ENCODE assay signal across 26 cellular contexts in the genomic region with DNA sequence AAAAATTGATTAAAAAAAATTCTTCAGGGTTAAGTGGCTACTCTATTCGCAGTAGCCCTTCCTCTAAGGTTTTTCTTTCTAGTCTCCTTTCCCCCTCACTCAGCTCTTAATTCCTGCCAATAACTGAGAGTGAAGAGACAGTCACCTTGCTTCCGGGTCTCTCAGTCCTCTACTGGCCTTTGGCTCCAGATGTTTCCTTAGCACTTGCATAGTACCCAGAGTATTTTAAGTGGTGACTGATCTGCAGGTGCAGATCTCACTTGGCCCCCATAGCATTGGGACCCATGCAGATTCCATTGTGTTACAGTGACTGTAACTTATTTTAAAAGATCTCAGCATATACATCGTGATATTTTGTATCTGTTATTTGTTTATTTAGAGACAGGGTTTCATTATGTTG.
"Had no signal": no experiment of that assay in that cellular context is flagged by ENCODE, and none has a peak within 500 bp of the region (broad histone marks: within the 10 kb centered on the region; RNA-seq: fewer than 3 reads in every experiment).

No MANE protein-coding gene starts in this region.

- FAIRE-seq: TTC549 had no signal

- H3K36me3 Mint-ChIP-seq: activated naive CD4-positive, alpha-beta T cell treated with anti-CD3 and anti-CD28 coated beads, Interleukin-2, amount 50 U/mL, for 24 hours; activated naive CD8-positive, alpha-beta T cell treated with anti-CD3 and anti-CD28 coated beads, Interleukin-2, amount 10 ng/mL, durations not matched to agents 7 days and 5 days had no signal

- H3K36me3 ChIP-seq: ascending aorta, cardiac muscle cell, SJSA1 had no signal

- H3K4me3 ChIP-seq: ascending aorta, cardiac muscle cell, SJSA1 had no signal

- H3K9me3 ChIP-seq: ascending aorta, SJSA1, SK-N-SH had no signal

- DNase-seq: activated CD4-positive, alpha-beta T cell treated with anti-CD3 and anti-CD28 coated beads, Interleukin-2, amount 10 ng/mL, durations not matched to agents 24 days and 14 days; activated CD4-positive, alpha-beta T cell treated with anti-CD3 and anti-CD28 coated beads, Interleukin-2, amount 50 U/mL, for 4 hours; activated CD8-positive, alpha-beta T cell treated with anti-CD3 and anti-CD28 coated beads for 36 hours; activated gamma-delta T cell; activated naive CD4-positive, alpha-beta T cell treated with Interleukin-2 at 50 U/mL for 16 hours; activated naive CD8-positive, alpha-beta T cell treated with anti-CD3 and anti-CD28 coated beads, Interleukin-2, amount 10 ng/mL, durations not matched to agents 7 days and 5 days; activated T-cell treated with anti-CD3 and anti-CD28 coated beads, Interleukin-2, amount 50 U/mL, for 24 hours; amygdala; NCI-H1105; NCI-H1417 treated with DMSO at 0.1 percent for 48 hours; NCI-H187 treated with DMSO at 0.1 percent for 48 hours; NCI-H345; NCI-H526; NCI-H748 treated with DMSO at 0.1 percent for 48 hours; SHP77 treated with DMSO at 0.1 percent for 48 hours; SK-N-SH had no signal

- H3K27ac ChIP-seq: ascending aorta, cardiac muscle cell, KMS-11, SJSA1 had no signal

- ATAC-seq: activated CD8-positive, alpha-beta T cell treated with anti-CD3 and anti-CD28 coated beads for 36 hours; Panc1 had no signal

- H3K9me2 ChIP-seq: SK-N-SH had no signal

- H3K4me2 ChIP-seq: KMS-11, SK-N-SH had no signal

- H3K4me1 ChIP-seq: ascending aorta had no signal

- H3K9me3 Mint-ChIP-seq: activated CD4-positive, alpha-beta T cell treated with anti-CD3 and anti-CD28 coated beads, Interleukin-2, amount 10 ng/mL, durations not matched to agents 24 days and 14 days; activated CD8-positive, alpha-beta T cell treated with anti-CD3 and anti-CD28 coated beads for 36 hours; activated naive CD4-positive, alpha-beta T cell treated with anti-CD3 and anti-CD28 coated beads, Interleukin-2, amount 50 U/mL, for 24 hours; activated naive CD8-positive, alpha-beta T cell treated with anti-CD3 and anti-CD28 coated beads, Interleukin-2, amount 10 ng/mL, durations not matched to agents 7 days and 5 days; activated T-cell treated with anti-CD3 and anti-CD28 coated beads, Interleukin-2, amount 50 U/mL, for 24 hours; T-helper 1 cell treated with Interleukin-12 subunit alpha and Interleukin-12 subunit beta and Interleukin-4 antibody, amounts not matched to agents 30 μg/mL and 1 μg/mL, for 36 hours; T-helper 2 cell treated with Interferon-gamma antibody and Interleukin-4, amounts not matched to agents 5 μg/mL and 100 μg/mL, for 36 hours had no signal

- H3K4me1 Mint-ChIP-seq: activated naive CD4-positive, alpha-beta T cell treated with anti-CD3 and anti-CD28 coated beads, Interleukin-2, amount 50 U/mL, for 24 hours; activated naive CD8-positive, alpha-beta T cell treated with anti-CD3 and anti-CD28 coated beads, Interleukin-2, amount 10 ng/mL, durations not matched to agents 7 days and 5 days had no signal

- H3K4me3 Mint-ChIP-seq: activated CD4-positive, alpha-beta T cell treated with anti-CD3 and anti-CD28 coated beads, Interleukin-2, amount 10 ng/mL, durations not matched to agents 24 days and 14 days; activated CD8-positive, alpha-beta T cell treated with anti-CD3 and anti-CD28 coated beads for 36 hours; activated naive CD4-positive, alpha-beta T cell treated with anti-CD3 and anti-CD28 coated beads, Interleukin-2, amount 50 U/mL, for 24 hours; activated naive CD8-positive, alpha-beta T cell treated with anti-CD3 and anti-CD28 coated beads, Interleukin-2, amount 10 ng/mL, durations not matched to agents 7 days and 5 days; activated T-cell treated with anti-CD3 and anti-CD28 coated beads, Interleukin-2, amount 50 U/mL, for 24 hours; T-helper 1 cell treated with Interleukin-12 subunit alpha and Interleukin-12 subunit beta and Interleukin-4 antibody, amounts not matched to agents 30 μg/mL and 1 μg/mL, for 36 hours; T-helper 2 cell treated with Interferon-gamma antibody and Interleukin-4, amounts not matched to agents 5 μg/mL and 100 μg/mL, for 36 hours had no signal

- H3K9ac ChIP-seq: KMS-11, SK-N-SH had no signal

- H3K27ac Mint-ChIP-seq: activated CD4-positive, alpha-beta T cell treated with anti-CD3 and anti-CD28 coated beads, Interleukin-2, amount 10 ng/mL, durations not matched to agents 24 days and 14 days; activated CD8-positive, alpha-beta T cell treated with anti-CD3 and anti-CD28 coated beads for 36 hours; activated naive CD4-positive, alpha-beta T cell treated with anti-CD3 and anti-CD28 coated beads, Interleukin-2, amount 50 U/mL, for 24 hours; activated naive CD8-positive, alpha-beta T cell treated with anti-CD3 and anti-CD28 coated beads, Interleukin-2, amount 10 ng/mL, durations not matched to agents 7 days and 5 days; activated T-cell treated with anti-CD3 and anti-CD28 coated beads, Interleukin-2, amount 50 U/mL, for 24 hours; activated T-helper 2 cell treated with anti-CD3 and anti-CD28 coated beads, Interferon-gamma antibody, Interleukin-2, Interleukin-4, amounts not matched to agents 10 μg/mL and 5 μg/mL and 100 μg/mL, durations not matched to agents 14 hours and 24 hours and 36 hours; T-helper 1 cell treated with Interleukin-12 subunit alpha and Interleukin-12 subunit beta and Interleukin-4 antibody, amounts not matched to agents 30 μg/mL and 1 μg/mL, for 36 hours; T-helper 2 cell treated with Interferon-gamma antibody and Interleukin-4, amounts not matched to agents 5 μg/mL and 100 μg/mL, for 36 hours had no signal

- H3K27me3 Mint-ChIP-seq: activated CD4-positive, alpha-beta T cell treated with anti-CD3 and anti-CD28 coated beads, Interleukin-2, amount 10 ng/mL, durations not matched to agents 24 days and 14 days; activated CD8-positive, alpha-beta T cell treated with anti-CD3 and anti-CD28 coated beads for 36 hours; activated naive CD4-positive, alpha-beta T cell treated with anti-CD3 and anti-CD28 coated beads, Interleukin-2, amount 50 U/mL, for 24 hours; activated T-cell treated with anti-CD3 and anti-CD28 coated beads, Interleukin-2, amount 50 U/mL, for 24 hours had no signal

- H3K27me3 ChIP-seq: ascending aorta, cardiac muscle cell, SJSA1 had no signal
